15 cellular contexts compared by ENCODE assay signal in genomic region chr20:1801551-1801950, GRCh38.
DNase-seq lines count a peak whose midpoint lies in the region; ATAC-seq and TF ChIP-seq lines count a peak whose summit lies in the region.
"Had no signal": no experiment of that assay in that cellular context is flagged by ENCODE, and none has a peak within 500 bp of the region (broad histone marks: within the 10 kb centered on the region; RNA-seq: fewer than 3 reads in every experiment).

No MANE protein-coding gene starts in this region.

- H3K36me3 Mint-ChIP-seq in activated naive CD8-positive, alpha-beta T cell, result no peaks in the 10 kb centered on the region
- H3K36me3 Mint-ChIP-seq in activated naive CD8-positive, alpha-beta T cell treated with anti-CD3 and anti-CD28 coated beads, Interleukin-2, amount 50 U/mL, for 24 hours (ENCODE audit: low read depth), result no peaks in the 10 kb centered on the region
- H3K36me3 Mint-ChIP-seq in activated B cell treated with CpG ODN at 0.5 μM for 24 hours (ENCODE audit: low read depth) (no peaks in the 10 kb centered on the region), memory B cell (no peaks in the 10 kb centered on the region), type B pancreatic cell (no peaks in the 10 kb centered on the region)
- H3K36me3 Mint-ChIP-seq: activated CD4-positive, alpha-beta memory T cell treated with anti-CD3 and anti-CD28 coated beads for 36 hours; activated naive CD4-positive, alpha-beta T cell treated with anti-CD3 and anti-CD28 coated beads, Interleukin-2, amount 50 U/mL, for 72 hours; CD4-positive, alpha-beta memory T cell had no signal

- TF ChIP-seq CTCF in activated B cell treated with CpG ODN at 0.5 μM for 24 hours (IDR thresholded peaks at IDR 0.05) (no peak), type B pancreatic cell (conservative IDR thresholded peaks at IDR 0.05) (no peak)

- H3K27ac Mint-ChIP-seq in activated naive CD8-positive, alpha-beta T cell, result no peak overlapping the region
- no peak overlapping the region for H3K27ac Mint-ChIP-seq in activated naive CD8-positive, alpha-beta T cell treated with anti-CD3 and anti-CD28 coated beads, Interleukin-2, amount 50 U/mL, for 24 hours
- H3K27ac Mint-ChIP-seq in activated B cell treated with CpG ODN at 0.5 μM for 24 hours (no peak overlapping the region), memory B cell (peak overlapping the region; percentile 18), type B pancreatic cell (no peak overlapping the region)
- H3K27ac Mint-ChIP-seq: activated CD4-positive, alpha-beta memory T cell treated with anti-CD3 and anti-CD28 coated beads for 36 hours; activated naive CD4-positive, alpha-beta T cell treated with anti-CD3 and anti-CD28 coated beads, Interleukin-2, amount 50 U/mL, for 72 hours; activated T-cell treated with anti-CD3 and anti-CD28 coated beads, Interleukin-2, amount 50 U/mL, for 24 hours; CD4-positive, alpha-beta memory T cell had no signal

- no peaks in the 10 kb centered on the region for H3K9me3 Mint-ChIP-seq in activated naive CD8-positive, alpha-beta T cell (ENCODE audit: low read depth)
- no peaks in the 10 kb centered on the region for H3K9me3 Mint-ChIP-seq in activated naive CD8-positive, alpha-beta T cell treated with anti-CD3 and anti-CD28 coated beads, Interleukin-2, amount 50 U/mL, for 24 hours
- no peaks in the 10 kb centered on the region for H3K9me3 Mint-ChIP-seq in activated B cell treated with CpG ODN at 0.5 μM for 24 hours
- no peaks in the 10 kb centered on the region for H3K9me3 Mint-ChIP-seq in memory B cell
- no peaks in the 10 kb centered on the region for H3K9me3 Mint-ChIP-seq in type B pancreatic cell
- H3K9me3 Mint-ChIP-seq: activated CD4-positive, alpha-beta memory T cell treated with anti-CD3 and anti-CD28 coated beads for 36 hours; activated naive CD4-positive, alpha-beta T cell treated with anti-CD3 and anti-CD28 coated beads, Interleukin-2, amount 50 U/mL, for 72 hours; activated T-cell treated with anti-CD3 and anti-CD28 coated beads, Interleukin-2, amount 50 U/mL, for 24 hours; CD4-positive, alpha-beta memory T cell had no signal

- H3K4me3 Mint-ChIP-seq in activated naive CD8-positive, alpha-beta T cell, result peak overlapping the region; percentile 85
- H3K4me3 Mint-ChIP-seq in activated naive CD8-positive, alpha-beta T cell treated with anti-CD3 and anti-CD28 coated beads, Interleukin-2, amount 50 U/mL, for 24 hours, result no peak overlapping the region
- peak overlapping the region; percentile 85 for H3K4me3 Mint-ChIP-seq in activated B cell treated with CpG ODN at 0.5 μM for 24 hours
- H3K4me3 Mint-ChIP-seq in memory B cell, result no peak overlapping the region
- H3K4me3 Mint-ChIP-seq in type B pancreatic cell, result peak overlapping the region; percentile 87
- H3K4me3 Mint-ChIP-seq: activated CD4-positive, alpha-beta memory T cell treated with anti-CD3 and anti-CD28 coated beads for 36 hours had no signal

- intact Hi-C loops in activated B cell treated with CpG ODN at 0.5 μM for 24 hours (cut with micrococcal nuclease), result loop anchor here (5.0 kb wide), 1 partner anchor 501 kb away; no protein-coding TSS in a partner anchor
- intact Hi-C loops in left colon (cut with DNase I, micrococcal nuclease), result no loop called here

- H3K27me3 Mint-ChIP-seq in activated naive CD8-positive, alpha-beta T cell, result peaks cover 40% of the 10 kb centered on the region
- peaks cover 48% of the 10 kb centered on the region for H3K27me3 Mint-ChIP-seq in activated naive CD8-positive, alpha-beta T cell treated with anti-CD3 and anti-CD28 coated beads, Interleukin-2, amount 50 U/mL, for 24 hours
- H3K27me3 Mint-ChIP-seq in activated B cell treated with CpG ODN at 0.5 μM for 24 hours (no peaks in the 10 kb centered on the region), memory B cell (no peaks in the 10 kb centered on the region), type B pancreatic cell (peaks cover 53% of the 10 kb centered on the region)

- CTCF ChIA-PET in activated B cell treated with CpG ODN at 0.5 μM for 24 hours (lab: Charles Lee), result interaction anchor here (0.8 to 6.3 kb wide), 27 partner anchors 9 to 406 kb away, joined by 3 to 66 read pairs (median 6); no protein-coding TSS in a partner anchor

- peaks cover 14% of the 10 kb centered on the region for H3K4me1 Mint-ChIP-seq in activated naive CD8-positive, alpha-beta T cell (ENCODE audit: low read depth)
- H3K4me1 Mint-ChIP-seq in activated naive CD8-positive, alpha-beta T cell treated with anti-CD3 and anti-CD28 coated beads, Interleukin-2, amount 50 U/mL, for 24 hours, result peaks cover 13% of the 10 kb centered on the region
- H3K4me1 Mint-ChIP-seq in activated B cell treated with CpG ODN at 0.5 μM for 24 hours (peaks cover 25% of the 10 kb centered on the region), memory B cell (peaks cover 19% of the 10 kb centered on the region), type B pancreatic cell (ENCODE audit: unreplicated experiment) (peaks cover 10% of the 10 kb centered on the region)

- POLR2A ChIA-PET in activated B cell treated with CpG ODN at 0.5 μM for 24 hours (lab: Charles Lee), result interaction anchor here (0.7 to 4.1 kb wide), 11 partner anchors 11 to 301 kb away, joined by 3 to 33 read pairs (median 11); no protein-coding TSS in a partner anchor

- DNase-seq in activated naive CD8-positive, alpha-beta T cell treated with anti-CD3 and anti-CD28 coated beads, Interleukin-2, amount 50 U/mL, for 24 hours, result no peak
- DNase-seq in activated B cell treated with CpG ODN at 0.5 μM for 24 hours (no peak), memory B cell (ENCODE audit: low spot score in 2 of 2) (no peak), type B pancreatic cell (ENCODE audit: extremely low spot score, unreplicated experiment) (peak; percentile 27), left colon (no peak), NCI-H524 (lab: John Stamatoyannopoulos, UW) (no peak)
- DNase-seq: CD4-positive, alpha-beta memory T cell; DMS79; NCI-H1436 treated with DMSO at 0.1 percent for 48 hours; thyroid gland had no signal

- ATAC-seq in activated naive CD8-positive, alpha-beta T cell treated with anti-CD3 and anti-CD28 coated beads, Interleukin-2, amount 50 U/mL, for 24 hours, result no peak
- no peak for ATAC-seq in activated B cell treated with CpG ODN at 0.5 μM for 24 hours (ENCODE audit: low read depth)
- no peak for ATAC-seq in memory B cell (ENCODE audit: low read depth)
- no peak for ATAC-seq in HG02840 (IDR thresholded peaks at IDR 0.05; ENCODE audit: low FRiP score, unreplicated experiment)
- no peak for ATAC-seq in left colon

Comparison
In these comparisons a context has a peak if more than half of its experiments do, and no peak if none do; other contexts are left out.
1. H3K4me3 Mint-ChIP-seq: peak in activated naive CD8-positive, alpha-beta T cell (single experiment), activated B cell treated with CpG ODN at 0.5 μM for 24 hours (single experiment) and type B pancreatic cell (single experiment); none in activated naive CD8-positive, alpha-beta T cell treated with anti-CD3 and anti-CD28 coated beads, Interleukin-2, amount 50 U/mL, for 24 hours (single experiment) and memory B cell (single experiment).